Comparison of ENCODE assay signal across 1 cellular context in the genomic region with DNA sequence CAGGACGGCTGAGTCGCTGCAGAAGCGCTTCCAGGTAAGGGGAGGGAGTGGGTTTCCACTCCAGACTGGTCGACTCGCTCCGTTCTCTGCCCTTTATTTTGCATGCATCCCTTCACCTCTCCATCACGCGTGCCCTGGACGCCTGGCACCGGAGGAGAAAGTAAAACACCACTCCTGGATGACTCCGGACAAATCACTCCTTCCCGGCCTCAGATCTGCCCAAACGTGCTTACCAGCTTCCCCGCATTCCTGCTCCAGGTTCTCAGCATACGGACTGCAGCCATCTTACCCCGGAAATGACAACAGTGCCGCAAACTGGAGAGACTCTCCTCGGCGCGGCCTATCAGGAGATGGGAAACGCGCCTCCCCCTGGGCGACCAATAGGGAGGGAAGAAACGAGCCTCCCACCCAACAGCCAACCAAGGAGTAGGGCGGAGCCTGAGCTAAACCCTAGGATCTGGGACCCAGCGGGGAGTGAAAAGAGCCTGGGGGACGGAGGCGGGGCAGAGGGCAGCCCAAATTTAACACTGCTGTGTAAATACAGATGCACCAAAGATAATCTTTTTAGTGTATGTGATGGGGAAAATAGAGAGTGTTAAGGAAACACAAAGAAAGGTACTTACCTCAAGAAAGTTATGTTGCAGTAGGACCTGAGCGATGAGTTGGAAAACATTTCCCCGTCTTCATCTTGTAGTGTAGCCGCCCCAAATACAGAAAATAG.
A peak's percentile ranks its signal among the peaks of the same experiment; 100 is the strongest.
TF ChIP-seq lines count a peak whose summit lies in the region.

A gene (minus strand): TSS at position 298 of the 721 bp plus-strand sequence. CDS start 14 bp downstream, at position 284.

TF ChIP-seq in K562, 482 proteins besides CTCF, POLR2A, EP300 and RAD21 (continued from another document and continues in another):
- TF ChIP-seq, protein P1, sequence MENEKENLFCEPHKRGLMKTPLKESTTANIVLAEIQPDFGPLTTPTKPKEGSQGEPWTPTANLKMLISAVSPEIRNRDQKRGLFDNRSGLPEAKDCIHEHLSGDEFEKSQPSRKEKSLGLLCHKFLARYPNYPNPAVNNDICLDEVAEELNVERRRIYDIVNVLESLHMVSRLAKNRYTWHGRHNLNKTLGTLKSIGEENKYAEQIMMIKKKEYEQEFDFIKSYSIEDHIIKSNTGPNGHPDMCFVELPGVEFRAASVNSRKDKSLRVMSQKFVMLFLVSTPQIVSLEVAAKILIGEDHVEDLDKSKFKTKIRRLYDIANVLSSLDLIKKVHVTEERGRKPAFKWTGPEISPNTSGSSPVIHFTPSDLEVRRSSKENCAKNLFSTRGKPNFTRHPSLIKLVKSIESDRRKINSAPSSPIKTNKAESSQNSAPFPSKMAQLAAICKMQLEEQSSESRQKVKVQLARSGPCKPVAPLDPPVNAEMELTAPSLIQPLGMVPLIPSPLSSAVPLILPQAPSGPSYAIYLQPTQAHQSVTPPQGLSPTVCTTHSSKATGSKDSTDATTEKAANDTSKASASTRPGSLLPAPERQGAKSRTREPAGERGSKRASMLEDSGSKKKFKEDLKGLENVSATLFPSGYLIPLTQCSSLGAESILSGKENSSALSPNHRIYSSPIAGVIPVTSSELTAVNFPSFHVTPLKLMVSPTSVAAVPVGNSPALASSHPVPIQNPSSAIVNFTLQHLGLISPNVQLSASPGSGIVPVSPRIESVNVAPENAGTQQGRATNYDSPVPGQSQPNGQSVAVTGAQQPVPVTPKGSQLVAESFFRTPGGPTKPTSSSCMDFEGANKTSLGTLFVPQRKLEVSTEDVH (IDR thresholded peaks at IDR 0.05; ENCODE audit: low read depth, partially characterized antibody), result peak; percentile 46
- TF ChIP-seq ZNF583 (CRISPR knock-in tag; IDR thresholded peaks at IDR 0.05) (no peak), MBD2 (IDR thresholded peaks at IDR 0.05; ENCODE audit: borderline replicate concordance, low read depth) (peak; percentile 57), SMARCA5 (IDR thresholded peaks at IDR 0.05) (no peak), NR2F6 (CRISPR knock-in tag; IDR thresholded peaks at IDR 0.05) (no peak), SREBF1 (IDR thresholded peaks at IDR 0.05; ENCODE audit: borderline replicate concordance, low read depth, low read length) (no peak), FOXA3 (CRISPR knock-in tag; conservative IDR thresholded peaks at IDR 0.05 in 1 of 2, IDR thresholded peaks at IDR 0.05 in 1 of 2) (peak; percentile 89 to 92; a peak in 3 of 4 replicates), ZNF589 (CRISPR knock-in tag; IDR thresholded peaks at IDR 0.05; ENCODE audit: low read depth) (peak; percentile 49; the same call in 1 of the 2 replicates), CHD2 (IDR thresholded peaks at IDR 0.05; ENCODE audit: low read depth, low read length) (peak; percentile 48; the same call in 1 of the 2 replicates), ZNF584 (CRISPR knock-in tag; IDR thresholded peaks at IDR 0.05; ENCODE audit: low read depth) (no peak), MTA1 (IDR thresholded peaks at IDR 0.05; ENCODE audit: borderline replicate concordance) (peak; percentile 43; the same call in 1 of the 2 replicates), CSDE1 (IDR thresholded peaks at IDR 0.05) (0 out of 4 replicates have a peak, but pooled peaks of 1 of the 2 experiments have one; percentile 56), POLR2B (IDR thresholded peaks at IDR 0.05; ENCODE audit: low read depth, partially characterized antibody) (peak; percentile 98), LEF1 (IDR thresholded peaks at IDR 0.05) (peak; percentile 48), PHF20 (IDR thresholded peaks at IDR 0.05; ENCODE audit: partially characterized antibody) (peak; percentile 90), HDAC3 (IDR thresholded peaks at IDR 0.05; ENCODE audit: borderline replicate concordance, partially characterized antibody) (no peak), ZNF551 (CRISPR knock-in tag; IDR thresholded peaks at IDR 0.05) (no peak), C11orf30 (IDR thresholded peaks at IDR 0.05; ENCODE audit: low read depth) (peak; percentile 95), ZNF354B (CRISPR knock-in tag; IDR thresholded peaks at IDR 0.05) (no peak)
- TF ChIP-seq, protein P2, sequence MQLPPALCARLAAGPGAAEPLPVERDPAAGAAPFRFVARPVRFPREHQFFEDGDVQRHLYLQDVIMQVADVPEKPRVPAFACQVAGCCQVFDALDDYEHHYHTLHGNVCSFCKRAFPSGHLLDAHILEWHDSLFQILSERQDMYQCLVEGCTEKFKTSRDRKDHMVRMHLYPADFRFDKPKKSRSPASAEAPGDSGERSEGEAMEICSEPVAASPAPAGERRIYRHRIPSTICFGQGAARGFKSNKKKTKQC (CRISPR knock-in tag; IDR thresholded peaks at IDR 0.05), result peak; percentile 77; the same call in 1 of the 2 replicates
- TF ChIP-seq, protein P3, sequence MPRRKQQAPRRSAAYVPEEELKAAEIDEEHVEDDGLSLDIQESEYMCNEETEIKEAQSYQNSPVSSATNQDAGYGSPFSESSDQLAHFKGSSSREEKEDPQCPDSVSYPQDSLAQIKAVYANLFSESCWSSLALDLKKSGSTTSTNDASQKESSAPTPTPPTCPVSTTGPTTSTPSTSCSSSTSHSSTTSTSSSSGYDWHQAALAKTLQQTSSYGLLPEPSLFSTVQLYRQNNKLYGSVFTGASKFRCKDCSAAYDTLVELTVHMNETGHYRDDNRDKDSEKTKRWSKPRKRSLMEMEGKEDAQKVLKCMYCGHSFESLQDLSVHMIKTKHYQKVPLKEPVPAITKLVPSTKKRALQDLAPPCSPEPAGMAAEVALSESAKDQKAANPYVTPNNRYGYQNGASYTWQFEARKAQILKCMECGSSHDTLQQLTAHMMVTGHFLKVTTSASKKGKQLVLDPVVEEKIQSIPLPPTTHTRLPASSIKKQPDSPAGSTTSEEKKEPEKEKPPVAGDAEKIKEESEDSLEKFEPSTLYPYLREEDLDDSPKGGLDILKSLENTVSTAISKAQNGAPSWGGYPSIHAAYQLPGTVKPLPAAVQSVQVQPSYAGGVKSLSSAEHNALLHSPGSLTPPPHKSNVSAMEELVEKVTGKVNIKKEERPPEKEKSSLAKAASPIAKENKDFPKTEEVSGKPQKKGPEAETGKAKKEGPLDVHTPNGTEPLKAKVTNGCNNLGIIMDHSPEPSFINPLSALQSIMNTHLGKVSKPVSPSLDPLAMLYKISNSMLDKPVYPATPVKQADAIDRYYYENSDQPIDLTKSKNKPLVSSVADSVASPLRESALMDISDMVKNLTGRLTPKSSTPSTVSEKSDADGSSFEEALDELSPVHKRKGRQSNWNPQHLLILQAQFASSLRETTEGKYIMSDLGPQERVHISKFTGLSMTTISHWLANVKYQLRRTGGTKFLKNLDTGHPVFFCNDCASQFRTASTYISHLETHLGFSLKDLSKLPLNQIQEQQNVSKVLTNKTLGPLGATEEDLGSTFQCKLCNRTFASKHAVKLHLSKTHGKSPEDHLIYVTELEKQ (CRISPR knock-in tag; IDR thresholded peaks at IDR 0.05), result no peak
- TF ChIP-seq, protein P4, sequence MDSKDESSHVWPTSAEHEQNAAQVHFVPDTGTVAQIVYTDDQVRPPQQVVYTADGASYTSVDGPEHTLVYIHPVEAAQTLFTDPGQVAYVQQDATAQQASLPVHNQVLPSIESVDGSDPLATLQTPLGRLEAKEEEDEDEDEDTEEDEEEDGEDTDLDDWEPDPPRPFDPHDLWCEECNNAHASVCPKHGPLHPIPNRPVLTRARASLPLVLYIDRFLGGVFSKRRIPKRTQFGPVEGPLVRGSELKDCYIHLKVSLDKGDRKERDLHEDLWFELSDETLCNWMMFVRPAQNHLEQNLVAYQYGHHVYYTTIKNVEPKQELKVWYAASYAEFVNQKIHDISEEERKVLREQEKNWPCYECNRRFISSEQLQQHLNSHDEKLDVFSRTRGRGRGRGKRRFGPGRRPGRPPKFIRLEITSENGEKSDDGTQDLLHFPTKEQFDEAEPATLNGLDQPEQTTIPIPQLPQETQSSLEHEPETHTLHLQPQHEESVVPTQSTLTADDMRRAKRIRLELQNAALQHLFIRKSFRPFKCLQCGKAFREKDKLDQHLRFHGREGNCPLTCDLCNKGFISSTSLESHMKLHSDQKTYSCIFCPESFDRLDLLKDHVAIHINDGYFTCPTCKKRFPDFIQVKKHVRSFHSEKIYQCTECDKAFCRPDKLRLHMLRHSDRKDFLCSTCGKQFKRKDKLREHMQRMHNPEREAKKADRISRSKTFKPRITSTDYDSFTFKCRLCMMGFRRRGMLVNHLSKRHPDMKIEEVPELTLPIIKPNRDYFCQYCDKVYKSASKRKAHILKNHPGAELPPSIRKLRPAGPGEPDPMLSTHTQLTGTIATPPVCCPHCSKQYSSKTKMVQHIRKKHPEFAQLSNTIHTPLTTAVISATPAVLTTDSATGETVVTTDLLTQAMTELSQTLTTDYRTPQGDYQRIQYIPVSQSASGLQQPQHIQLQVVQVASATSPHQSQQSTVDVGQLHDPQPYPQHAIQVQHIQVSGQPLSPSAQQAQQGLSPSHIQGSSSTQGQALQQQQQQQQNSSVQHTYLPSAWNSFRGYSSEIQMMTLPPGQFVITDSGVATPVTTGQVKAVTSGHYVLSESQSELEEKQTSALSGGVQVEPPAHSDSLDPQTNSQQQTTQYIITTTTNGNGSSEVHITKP (IDR thresholded peaks at IDR 0.05; ENCODE audit: partially characterized antibody), result peak; percentile 98
- TF ChIP-seq, protein P5, sequence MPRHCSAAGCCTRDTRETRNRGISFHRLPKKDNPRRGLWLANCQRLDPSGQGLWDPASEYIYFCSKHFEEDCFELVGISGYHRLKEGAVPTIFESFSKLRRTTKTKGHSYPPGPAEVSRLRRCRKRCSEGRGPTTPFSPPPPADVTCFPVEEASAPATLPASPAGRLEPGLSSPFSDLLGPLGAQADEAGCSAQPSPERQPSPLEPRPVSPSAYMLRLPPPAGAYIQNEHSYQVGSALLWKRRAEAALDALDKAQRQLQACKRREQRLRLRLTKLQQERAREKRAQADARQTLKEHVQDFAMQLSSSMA (CRISPR knock-in tag; IDR thresholded peaks at IDR 0.05), result 0 out of 2 replicates have a peak, but pooled peaks have one; percentile 81
- TF ChIP-seq, protein P6, sequence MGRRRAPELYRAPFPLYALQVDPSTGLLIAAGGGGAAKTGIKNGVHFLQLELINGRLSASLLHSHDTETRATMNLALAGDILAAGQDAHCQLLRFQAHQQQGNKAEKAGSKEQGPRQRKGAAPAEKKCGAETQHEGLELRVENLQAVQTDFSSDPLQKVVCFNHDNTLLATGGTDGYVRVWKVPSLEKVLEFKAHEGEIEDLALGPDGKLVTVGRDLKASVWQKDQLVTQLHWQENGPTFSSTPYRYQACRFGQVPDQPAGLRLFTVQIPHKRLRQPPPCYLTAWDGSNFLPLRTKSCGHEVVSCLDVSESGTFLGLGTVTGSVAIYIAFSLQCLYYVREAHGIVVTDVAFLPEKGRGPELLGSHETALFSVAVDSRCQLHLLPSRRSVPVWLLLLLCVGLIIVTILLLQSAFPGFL (CRISPR knock-in tag; IDR thresholded peaks at IDR 0.05), result no peak; the same call in 1 of the 2 replicates
- TF ChIP-seq, protein P7, sequence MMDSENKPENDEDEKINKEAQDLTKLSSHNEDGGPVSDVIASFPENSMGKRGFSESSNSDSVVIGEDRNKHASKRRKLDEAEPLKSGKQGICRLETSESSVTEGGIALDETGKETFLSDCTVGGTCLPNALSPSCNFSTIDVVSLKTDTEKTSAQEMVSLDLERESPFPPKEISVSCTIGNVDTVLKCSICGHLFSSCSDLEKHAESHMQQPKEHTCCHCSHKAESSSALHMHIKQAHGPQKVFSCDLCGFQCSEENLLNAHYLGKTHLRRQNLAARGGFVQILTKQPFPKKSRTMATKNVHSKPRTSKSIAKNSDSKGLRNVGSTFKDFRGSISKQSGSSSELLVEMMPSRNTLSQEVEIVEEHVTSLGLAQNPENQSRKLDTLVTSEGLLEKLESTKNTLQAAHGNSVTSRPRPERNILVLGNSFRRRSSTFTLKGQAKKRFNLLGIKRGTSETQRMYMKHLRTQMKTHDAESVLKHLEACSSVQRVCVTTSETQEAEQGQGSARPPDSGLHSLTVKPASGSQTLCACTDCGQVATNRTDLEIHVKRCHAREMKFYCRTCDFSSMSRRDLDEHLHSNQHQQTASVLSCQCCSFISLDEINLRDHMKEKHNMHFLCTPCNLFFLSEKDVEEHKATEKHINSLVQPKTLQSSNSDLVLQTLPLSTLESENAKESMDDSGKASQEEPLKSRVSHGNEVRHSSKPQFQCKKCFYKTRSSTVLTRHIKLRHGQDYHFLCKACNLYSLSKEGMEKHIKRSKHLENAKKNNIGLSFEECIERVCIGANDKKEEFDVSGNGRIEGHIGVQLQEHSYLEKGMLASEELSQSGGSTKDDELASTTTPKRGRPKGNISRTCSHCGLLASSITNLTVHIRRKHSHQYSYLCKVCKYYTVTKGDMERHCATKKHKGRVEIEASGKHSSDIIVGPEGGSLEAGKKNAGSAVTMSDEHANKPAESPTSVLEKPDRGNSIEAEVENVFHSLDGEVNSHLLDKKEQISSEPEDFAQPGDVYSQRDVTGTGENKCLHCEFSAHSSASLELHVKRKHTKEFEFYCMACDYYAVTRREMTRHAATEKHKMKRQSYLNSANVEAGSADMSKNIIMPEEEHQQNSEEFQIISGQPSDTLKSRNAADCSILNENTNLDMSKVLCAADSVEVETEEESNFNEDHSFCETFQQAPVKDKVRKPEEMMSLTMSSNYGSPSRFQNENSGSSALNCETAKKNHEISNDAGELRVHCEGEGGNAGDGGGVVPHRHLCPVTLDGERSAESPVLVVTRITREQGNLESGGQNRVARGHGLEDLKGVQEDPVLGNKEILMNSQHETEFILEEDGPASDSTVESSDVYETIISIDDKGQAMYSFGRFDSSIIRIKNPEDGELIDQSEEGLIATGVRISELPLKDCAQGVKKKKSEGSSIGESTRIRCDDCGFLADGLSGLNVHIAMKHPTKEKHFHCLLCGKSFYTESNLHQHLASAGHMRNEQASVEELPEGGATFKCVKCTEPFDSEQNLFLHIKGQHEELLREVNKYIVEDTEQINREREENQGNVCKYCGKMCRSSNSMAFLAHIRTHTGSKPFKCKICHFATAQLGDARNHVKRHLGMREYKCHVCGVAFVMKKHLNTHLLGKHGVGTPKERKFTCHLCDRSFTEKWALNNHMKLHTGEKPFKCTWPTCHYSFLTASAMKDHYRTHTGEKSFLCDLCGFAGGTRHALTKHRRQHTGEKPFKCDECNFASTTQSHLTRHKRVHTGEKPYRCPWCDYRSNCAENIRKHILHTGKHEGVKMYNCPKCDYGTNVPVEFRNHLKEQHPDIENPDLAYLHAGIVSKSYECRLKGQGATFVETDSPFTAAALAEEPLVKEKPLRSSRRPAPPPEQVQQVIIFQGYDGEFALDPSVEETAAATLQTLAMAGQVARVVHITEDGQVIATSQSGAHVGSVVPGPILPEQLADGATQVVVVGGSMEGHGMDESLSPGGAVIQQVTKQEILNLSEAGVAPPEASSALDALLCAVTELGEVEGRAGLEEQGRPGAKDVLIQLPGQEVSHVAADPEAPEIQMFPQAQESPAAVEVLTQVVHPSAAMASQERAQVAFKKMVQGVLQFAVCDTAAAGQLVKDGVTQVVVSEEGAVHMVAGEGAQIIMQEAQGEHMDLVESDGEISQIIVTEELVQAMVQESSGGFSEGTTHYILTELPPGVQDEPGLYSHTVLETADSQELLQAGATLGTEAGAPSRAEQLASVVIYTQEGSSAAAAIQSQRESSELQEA (IDR thresholded peaks at IDR 0.05; ENCODE audit: low read depth), result no peak
